8 cellular contexts compared by ENCODE assay signal in genomic region chr14:20613094-20614037, GRCh38. TPM values are rescaled to one million over a fixed set of nuclear protein-coding genes. Genes with fewer than 3 reads are reported as not detected.
DNase-seq lines count a peak whose midpoint lies in the region; ATAC-seq, FAIRE-seq and TF ChIP-seq lines count a peak whose summit lies in the region.

No MANE protein-coding gene starts in this region.

- no peak overlapping the region for H2BK20ac ChIP-seq in H1 (ENCODE audit: low read length)

- TF ChIP-seq RAD21 in H1 (IDR thresholded peaks at IDR 0.05 in 1 of 2, conservative IDR thresholded peaks at IDR 0.05 in 1 of 2; ENCODE audit: low read depth in 2 of 2, low read length in 2 of 2), result no peak; a peak in 1 of 4 replicates

- WGBS in H1 (ENCODE audit: extremely low coverage in 1 of 2, insufficient coverage in 1 of 2, insufficient read length in 1 of 2, insufficient replicate concordance in 2 of 2, low coverage in 1 of 2, low lambda C conversion rate in 2 of 2, missing lambda C conversion rate in 1 of 2), 2 experiments, result 2% methylated on average over 34 of the region's 34 CpGs; no CpG with 5 or more reads in 1 of the 2 experiments

- peak overlapping the region; percentile 68 to 80 for H3K4me2 ChIP-seq in H1 (ENCODE audit: insufficient read depth in 1 of 2, low read depth in 2 of 2, low read length in 2 of 2)

- no peak overlapping the region for H2BK5ac ChIP-seq in H1 (ENCODE audit: low read depth, low read length)

- no peak overlapping the region for H3K4ac ChIP-seq in H1 (replicated peaks; ENCODE audit: insufficient read length, low read depth, low read length)

- peak; percentile 60 for TF ChIP-seq CTCF in CD8-positive, alpha-beta T cell (IDR thresholded peaks at IDR 0.05)
- TF ChIP-seq CTCF in H1 (IDR thresholded peaks at IDR 0.05; ENCODE audit: control extremely low read depth in 1 of 3, insufficient read depth in 1 of 3, low read depth in 1 of 3, low read length in 3 of 3), result peak; percentile 13 to 78 (median 42); a peak in 3 of 4 replicates

- no peak overlapping the region for H2BK120ac ChIP-seq in H1 (replicated peaks; ENCODE audit: low read depth, low read length)

- peaks cover 4% of the 10 kb centered on the region for H3K23me2 ChIP-seq in H1 (ENCODE audit: low read depth, low read length)

- H3K4me1 Mint-ChIP-seq in CD8-positive, alpha-beta T cell (ENCODE audit: low read depth), result peaks cover 7% of the 10 kb centered on the region
- peaks cover 22% of the 10 kb centered on the region for H3K4me1 Mint-ChIP-seq in activated CD8-positive, alpha-beta T cell treated with anti-CD3 and anti-CD28 coated beads, Interleukin-2, amount 10 ng/mL, durations not matched to agents 7 days and 5 days (ENCODE audit: low read depth)
- H3K4me1 Mint-ChIP-seq in memory B cell, result peaks cover 10% of the 10 kb centered on the region

- H3K79me2 ChIP-seq in H1 (ENCODE audit: control insufficient read depth in 1 of 2, insufficient read depth in 2 of 2, low read length in 2 of 2), result no peaks in the 10 kb centered on the region

- TF ChIP-seq EP300 in H1 (IDR thresholded peaks at IDR 0.05; ENCODE audit: borderline replicate concordance in 1 of 2, low read depth in 2 of 2, low read length in 2 of 2), result no peak

- no peaks in the 10 kb centered on the region for H3K36me3 ChIP-seq in CD8-positive, alpha-beta T cell (ENCODE audit: insufficient read depth, low read length)
- no peaks in the 10 kb centered on the region for H3K36me3 ChIP-seq in H1 (ENCODE audit: control insufficient read depth in 2 of 4, insufficient read depth in 4 of 4, low read length in 3 of 4)

- ATAC-seq in CD8-positive, alpha-beta T cell, result peak; percentile 84
- ATAC-seq in GM19467 (IDR thresholded peaks at IDR 0.05; ENCODE audit: unreplicated experiment), result peak; percentile 61
- peak; percentile 87 for ATAC-seq in activated CD8-positive, alpha-beta T cell treated with anti-CD3 and anti-CD28 coated beads, Interleukin-2, amount 10 ng/mL, durations not matched to agents 7 days and 5 days
- peak; percentile 69 for ATAC-seq in memory B cell (ENCODE audit: low read depth)

- H3K27ac Mint-ChIP-seq in CD8-positive, alpha-beta T cell, result no peak overlapping the region
- no peak overlapping the region for H3K27ac Mint-ChIP-seq in activated CD8-positive, alpha-beta T cell treated with anti-CD3 and anti-CD28 coated beads, Interleukin-2, amount 10 ng/mL, durations not matched to agents 7 days and 5 days
- no peak overlapping the region for H3K27ac Mint-ChIP-seq in memory B cell

- H3K9me3 Mint-ChIP-seq in CD8-positive, alpha-beta T cell, result no peaks in the 10 kb centered on the region
- H3K9me3 Mint-ChIP-seq in activated CD8-positive, alpha-beta T cell treated with anti-CD3 and anti-CD28 coated beads, Interleukin-2, amount 10 ng/mL, durations not matched to agents 7 days and 5 days (ENCODE audit: insufficient read depth), result no peaks in the 10 kb centered on the region
- H3K9me3 Mint-ChIP-seq in memory B cell, result no peaks in the 10 kb centered on the region

- peak; percentile 72 for FAIRE-seq in H1 (lab: Jason Lieb, UNC)

- H3K27ac ChIP-seq in CD8-positive, alpha-beta T cell (ENCODE audit: low read depth, low read length), result no peak overlapping the region
- H3K27ac ChIP-seq in H1 (ENCODE audit: low read depth, low read length), result no peak overlapping the region

- no peaks in the 10 kb centered on the region for H3K79me1 ChIP-seq in H1 (ENCODE audit: low read depth, low read length)

- no peak overlapping the region for H3K23ac ChIP-seq in H1 (ENCODE audit: insufficient read length)

- H3K14ac ChIP-seq in H1 (ENCODE audit: insufficient read length), result no peak overlapping the region

- no peak overlapping the region for H2AK5ac ChIP-seq in H1 (ENCODE audit: low read depth, low read length)

- peaks cover 20% of the 10 kb centered on the region for H3K4me1 ChIP-seq in CD8-positive, alpha-beta T cell (ENCODE audit: insufficient read depth, low read length)
- H3K4me1 ChIP-seq in H1 (replicated peaks in 1 of 4; ENCODE audit: control insufficient read depth in 3 of 4, insufficient read depth in 4 of 4, low read length in 3 of 4), result peaks cover 0 to 2% (median 0%) of the 10 kb centered on the region in 4 experiments; a peak in 2 of 7 replicates

- H3K56ac ChIP-seq in H1 (replicated peaks; ENCODE audit: insufficient read length, low read depth, low read length), result peak overlapping the region; percentile 43

- peak overlapping the region; percentile 99 for H2AFZ ChIP-seq in H1 (ENCODE audit: low read length)

- H3K9me3 ChIP-seq in CD8-positive, alpha-beta T cell (ENCODE audit: low read length), result no peaks in the 10 kb centered on the region
- no peaks in the 10 kb centered on the region for H3K9me3 ChIP-seq in H1 (ENCODE audit: insufficient read depth in 2 of 2, low read depth in 1 of 2, low read length in 1 of 2)

- peak overlapping the region in 3 of 4 experiments; percentile 27 to 70 (median 69); a peak in 4 of 7 replicates for H3K9ac ChIP-seq in H1 (replicated peaks in 1 of 4; ENCODE audit: extremely low read depth in 1 of 4, low read depth in 3 of 4, low read length in 3 of 4)

- no peak overlapping the region for H4K5ac ChIP-seq in H1 (ENCODE audit: insufficient read length, low read depth, low read length)

- CTCF ChIA-PET in CD8-positive, alpha-beta T cell (lab: Charles Lee), result interaction anchor here (0.5 to 8.3 kb wide), 27 partner anchors 9 to 299 kb away, joined by 3 to 61 read pairs (median 3); partner anchors contain the start of genes APEX1, CCNB1IP1, OSGEP and PARP2
- CTCF ChIA-PET in activated CD8-positive, alpha-beta T cell treated with anti-CD3 and anti-CD28 coated beads, Interleukin-2, amount 10 ng/mL, durations not matched to agents 7 days and 5 days (lab: Charles Lee), result interaction anchor here (0.7 to 3.2 kb wide), 24 partner anchors 10 to 295 kb away, joined by 3 to 22 read pairs (median 4); partner anchors contain the start of genes APEX1, PARP2 and RNASE4
- CTCF ChIA-PET in H1 (lab: Charles Lee; ENCODE audit: partially characterized antibody), result interaction anchor here (0.5 to 3.2 kb wide), 25 partner anchors 9 to 358 kb away, joined by 3 to 21 read pairs (median 4); partner anchors contain the start of genes PARP2, PNP and RNASE4

- TF ChIP-seq POLR2A in H1 (IDR thresholded peaks at IDR 0.05; ENCODE audit: control extremely low read depth in 1 of 2, low read depth in 2 of 2, low read length in 2 of 2), result no peak

- no peak overlapping the region for H4K8ac ChIP-seq in H1 (ENCODE audit: extremely low read depth, insufficient read depth, low read length)

- no peak overlapping the region for H3K18ac ChIP-seq in H1 (ENCODE audit: extremely low read depth, low read length)

- no peak overlapping the region for H3K4me3 Mint-ChIP-seq in CD8-positive, alpha-beta T cell
- no peak overlapping the region for H3K4me3 Mint-ChIP-seq in activated CD8-positive, alpha-beta T cell treated with anti-CD3 and anti-CD28 coated beads, Interleukin-2, amount 10 ng/mL, durations not matched to agents 7 days and 5 days
- no peak overlapping the region for H3K4me3 Mint-ChIP-seq in memory B cell

- H4K91ac ChIP-seq in H1 (replicated peaks; ENCODE audit: insufficient read length, low read length), result no peak overlapping the region

- POLR2A ChIA-PET in CD8-positive, alpha-beta T cell (lab: Charles Lee), result interaction anchor here (0.5 to 2.5 kb wide), 11 partner anchors 8 to 889 kb away, joined by 3 to 23 read pairs (median 6); partner anchors contain the start of genes APEX1, OSGEP, PARP2 and PIP4P1
- POLR2A ChIA-PET in activated CD8-positive, alpha-beta T cell treated with anti-CD3 and anti-CD28 coated beads, Interleukin-2, amount 10 ng/mL, durations not matched to agents 7 days and 5 days (lab: Charles Lee), result interaction anchor here (0.8 to 1.8 kb wide), 7 partner anchors 9 to 271 kb away, joined by 3 to 6 read pairs (median 3); no protein-coding TSS in a partner anchor
- POLR2A ChIA-PET in H1 (lab: Charles Lee; ENCODE audit: partially characterized antibody), result interaction anchor here (0.7 to 2.2 kb wide), 11 partner anchors 44 to 270 kb away, joined by 3 to 9 read pairs (median 4); partner anchors contain the start of genes APEX1, PARP2, PNP and RNASE4

- H3K27me3 Mint-ChIP-seq in CD8-positive, alpha-beta T cell (ENCODE audit: low read depth), result peaks cover 2% of the 10 kb centered on the region
- H3K27me3 Mint-ChIP-seq in activated CD8-positive, alpha-beta T cell treated with anti-CD3 and anti-CD28 coated beads, Interleukin-2, amount 10 ng/mL, durations not matched to agents 7 days and 5 days (ENCODE audit: low read depth), result peaks cover 16% of the 10 kb centered on the region
- peaks cover 1% of the 10 kb centered on the region for H3K27me3 Mint-ChIP-seq in memory B cell

- H3K36me3 Mint-ChIP-seq in CD8-positive, alpha-beta T cell, result no peaks in the 10 kb centered on the region
- no peaks in the 10 kb centered on the region for H3K36me3 Mint-ChIP-seq in activated CD8-positive, alpha-beta T cell treated with anti-CD3 and anti-CD28 coated beads, Interleukin-2, amount 10 ng/mL, durations not matched to agents 7 days and 5 days (ENCODE audit: low read depth)
- no peaks in the 10 kb centered on the region for H3K36me3 Mint-ChIP-seq in memory B cell

- no peaks in the 10 kb centered on the region for H3K27me3 ChIP-seq in CD8-positive, alpha-beta T cell (ENCODE audit: insufficient read depth, low read length)
- H3K27me3 ChIP-seq in H1 (replicated peaks in 1 of 4; ENCODE audit: control insufficient read depth in 3 of 4, extremely low read depth in 1 of 4, insufficient read depth in 3 of 4, low read length in 3 of 4), result no peaks in the 10 kb centered on the region

- no peak overlapping the region for H2BK15ac ChIP-seq in H1 (ENCODE audit: low read length)

- peak; percentile 66 to 88 (median 79) for DNase-seq in CD8-positive, alpha-beta T cell
- DNase-seq in HK-2 (ENCODE audit: unreplicated experiment), result peak; percentile 95
- DNase-seq in NCI-H82 treated with DMSO at 0.1 percent for 48 hours (lab: John Stamatoyannopoulos, UW; ENCODE audit: unreplicated experiment), result peak; percentile 92
- DNase-seq in activated CD8-positive, alpha-beta T cell treated with anti-CD3 and anti-CD28 coated beads, Interleukin-2, amount 10 ng/mL, durations not matched to agents 7 days and 5 days, result peak; percentile 88
- peak; percentile 91 to 93 for DNase-seq in H1 (ENCODE audit: low read depth in 1 of 2, low spot score in 2 of 2)
- DNase-seq in memory B cell (ENCODE audit: low spot score in 2 of 2), result peak; percentile 82 to 88
- peak; percentile 73 for DNase-seq in stimulated activated CD8-positive, alpha-beta memory T cell treated with anti-CD3 and anti-CD28 coated beads, Interleukin-12 subunit alpha, Interleukin-12 subunit beta, amount 100 ng/mL, for 1 hour (ENCODE audit: low read depth)

- no peak overlapping the region for H2BK12ac ChIP-seq in H1 (ENCODE audit: low read depth, low read length)

- H3K4me3 ChIP-seq in CD8-positive, alpha-beta T cell (ENCODE audit: low read depth, low read length), result peak overlapping the region; percentile 57
- peak overlapping the region; percentile 60 to 98 (median 95) for H3K4me3 ChIP-seq in H1 (ENCODE audit: extremely low read depth in 1 of 4, insufficient read depth in 2 of 4, low read depth in 3 of 4, low read length in 4 of 4)

- intact Hi-C loops in CD8-positive, alpha-beta T cell (cut with DNase I, micrococcal nuclease), result loop anchor here (1.0 to 5.0 kb wide), 14 partner anchors 11 to 489 kb away; partner anchors contain the start of genes PARP2 (in 2 of the 2), APEX1 (in 1 of the 2), METTL17 (in 1 of the 2) and PIP4P1 (in 1 of the 2)

- no peaks in the 10 kb centered on the region for H4K20me1 ChIP-seq in H1 (replicated peaks in 1 of 2; ENCODE audit: control insufficient read depth in 1 of 2, insufficient read depth in 2 of 2, low read length in 2 of 2)

RNA-seq across cellular contexts. Expression of gene RNASE12, which starts 22.2 kb away (rescaled TPM):
- not detected for total RNA-seq in CD8-positive, alpha-beta T cell
- total RNA-seq in activated CD8-positive, alpha-beta T cell treated with anti-CD3 and anti-CD28 coated beads, Interleukin-2, amount 10 ng/mL, durations not matched to agents 7 days and 5 days, result not detected
- not detected in 2 replicates for total RNA-seq in H1 (2021; fragmentation: NEBNext Ultra II Directional; extraction: Animal tissue kit (Norgen Biotek cat#: 25700))
- not detected in 2 replicates for polyA plus RNA-seq in H1 (2011; rRNA removed)
- not detected for polyA plus RNA-seq in H1 (2011; cell fraction: cytosol; rRNA removed)
- polyA plus RNA-seq in H1 (2011; cell fraction: nucleus; rRNA removed), result not detected
- not detected in 4 replicates for polyA plus RNA-seq in H1 (2012, experiment 1 of 2)
- polyA plus RNA-seq in H1 (2012, experiment 2 of 2), result not detected
- polyA plus RNA-seq in H1 (2013, experiment 1 of 2), result not detected
- polyA plus RNA-seq in H1 (2013, experiment 2 of 2), result not detected
- polyA minus RNA-seq in H1 (2011; rRNA and poly(A)+ RNA removed), result not detected in 2 replicates
- not detected for polyA minus RNA-seq in H1 (2011; cell fraction: cytosol; rRNA and poly(A)+ RNA removed)
- not detected for polyA minus RNA-seq in H1 (2011; cell fraction: nucleus; rRNA and poly(A)+ RNA removed)

RNA-seq across cellular contexts. Expression of gene RNASE11, which starts 25.6 kb away (rescaled TPM):
- total RNA-seq in CD8-positive, alpha-beta T cell, result not detected
- total RNA-seq in activated CD8-positive, alpha-beta T cell treated with anti-CD3 and anti-CD28 coated beads, Interleukin-2, amount 10 ng/mL, durations not matched to agents 7 days and 5 days, result not detected
- total RNA-seq in H1 (2021; fragmentation: NEBNext Ultra II Directional; extraction: Animal tissue kit (Norgen Biotek cat#: 25700)), result not detected in 2 replicates
- polyA plus RNA-seq in H1 (2011; rRNA removed), result not detected in 2 replicates
- polyA plus RNA-seq in H1 (2011; cell fraction: cytosol; rRNA removed), result not detected
- polyA plus RNA-seq in H1 (2011; cell fraction: nucleus; rRNA removed), result not detected
- not detected in 4 replicates for polyA plus RNA-seq in H1 (2012, experiment 1 of 2)
- polyA plus RNA-seq in H1 (2012, experiment 2 of 2), result not detected
- polyA plus RNA-seq in H1 (2013, experiment 1 of 2), result 0.06 TPM
- polyA plus RNA-seq in H1 (2013, experiment 2 of 2), result 0.09 TPM
- not detected in 2 replicates for polyA minus RNA-seq in H1 (2011; rRNA and poly(A)+ RNA removed)
- polyA minus RNA-seq in H1 (2011; cell fraction: cytosol; rRNA and poly(A)+ RNA removed), result not detected
- polyA minus RNA-seq in H1 (2011; cell fraction: nucleus; rRNA and poly(A)+ RNA removed), result not detected

RNA-seq across cellular contexts. Expression of gene OR6S1, which starts 28.1 kb away (rescaled TPM):
- total RNA-seq in CD8-positive, alpha-beta T cell, result not detected
- total RNA-seq in activated CD8-positive, alpha-beta T cell treated with anti-CD3 and anti-CD28 coated beads, Interleukin-2, amount 10 ng/mL, durations not matched to agents 7 days and 5 days, result not detected
- total RNA-seq in H1 (2021; fragmentation: NEBNext Ultra II Directional; extraction: Animal tissue kit (Norgen Biotek cat#: 25700)), result not detected in 2 replicates
- polyA plus RNA-seq in H1 (2011; rRNA removed), result not detected in 2 replicates
- polyA plus RNA-seq in H1 (2011; cell fraction: cytosol; rRNA removed), result not detected
- not detected for polyA plus RNA-seq in H1 (2011; cell fraction: nucleus; rRNA removed)
- not detected in 4 replicates for polyA plus RNA-seq in H1 (2012, experiment 1 of 2)
- not detected for polyA plus RNA-seq in H1 (2012, experiment 2 of 2)
- polyA plus RNA-seq in H1 (2013, experiment 1 of 2), result not detected
- polyA plus RNA-seq in H1 (2013, experiment 2 of 2), result not detected
- polyA minus RNA-seq in H1 (2011; rRNA and poly(A)+ RNA removed), result 0.17 TPM in 1 of 2 replicates, not detected in the other
- not detected for polyA minus RNA-seq in H1 (2011; cell fraction: cytosol; rRNA and poly(A)+ RNA removed)
- not detected for polyA minus RNA-seq in H1 (2011; cell fraction: nucleus; rRNA and poly(A)+ RNA removed)

RNA-seq across cellular contexts. Expression of gene RNASE9, which starts 52.5 kb away (rescaled TPM):
- not detected for total RNA-seq in CD8-positive, alpha-beta T cell
- not detected for total RNA-seq in activated CD8-positive, alpha-beta T cell treated with anti-CD3 and anti-CD28 coated beads, Interleukin-2, amount 10 ng/mL, durations not matched to agents 7 days and 5 days
- total RNA-seq in H1 (2021; fragmentation: NEBNext Ultra II Directional; extraction: Animal tissue kit (Norgen Biotek cat#: 25700)), result not detected in 2 replicates
- polyA plus RNA-seq in H1 (2011; rRNA removed), result 0.06 TPM in 2 replicates
- polyA plus RNA-seq in H1 (2011; cell fraction: cytosol; rRNA removed), result 0.12 TPM
- 0.13 TPM for polyA plus RNA-seq in H1 (2011; cell fraction: nucleus; rRNA removed)
- not detected in 4 replicates for polyA plus RNA-seq in H1 (2012, experiment 1 of 2)
- not detected for polyA plus RNA-seq in H1 (2012, experiment 2 of 2)
- polyA plus RNA-seq in H1 (2013, experiment 1 of 2), result 0.14 TPM
- 0.17 TPM for polyA plus RNA-seq in H1 (2013, experiment 2 of 2)
- polyA minus RNA-seq in H1 (2011; rRNA and poly(A)+ RNA removed), result 0.22 TPM in 1 of 2 replicates, not detected in the other
- polyA minus RNA-seq in H1 (2011; cell fraction: cytosol; rRNA and poly(A)+ RNA removed), result not detected
- polyA minus RNA-seq in H1 (2011; cell fraction: nucleus; rRNA and poly(A)+ RNA removed), result 0.60 TPM
